27 cellular contexts compared by ENCODE assay signal in the genomic region with DNA sequence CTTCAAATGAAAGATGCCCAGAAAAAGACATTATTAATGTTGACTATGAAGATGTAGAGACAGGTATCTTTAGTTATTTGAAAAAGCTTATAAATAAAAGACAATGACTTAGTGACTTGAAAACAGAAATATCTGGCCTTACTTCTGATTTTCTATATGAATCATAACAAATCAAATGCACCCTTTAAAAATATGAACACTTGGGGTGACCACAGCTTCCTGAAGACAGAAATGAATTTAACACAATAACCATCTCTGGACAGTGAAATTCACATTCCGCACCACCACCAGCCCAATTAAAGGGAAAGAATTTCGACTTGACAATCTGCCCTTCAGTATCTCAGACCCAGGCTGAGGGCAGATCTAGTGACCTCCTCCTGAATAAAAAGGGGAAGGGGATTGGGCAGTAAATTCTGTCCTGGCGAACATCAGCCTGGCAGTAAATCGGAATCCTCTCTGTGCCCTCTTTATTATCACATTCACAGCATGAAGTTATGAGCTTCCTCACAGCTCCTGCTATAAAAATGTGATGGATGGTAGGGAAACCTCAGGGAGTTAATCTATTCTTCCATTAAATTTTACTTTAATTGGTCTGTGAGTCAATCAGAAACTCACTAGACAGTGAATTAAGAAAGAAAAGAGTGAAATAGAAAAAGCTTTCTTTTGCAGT.
A peak's percentile ranks its signal among the peaks of the same experiment; 100 is the strongest.
DNase-seq lines count a peak whose midpoint lies in the region; ATAC-seq, FAIRE-seq and TF ChIP-seq lines count a peak whose summit lies in the region.
"Had no signal": no experiment of that assay in that cellular context is flagged by ENCODE, and none has a peak within 500 bp of the region (broad histone marks: within the 10 kb centered on the region; RNA-seq: fewer than 3 reads in every experiment).

No MANE protein-coding gene starts in this region.

- no peak overlapping the region for H3K23ac ChIP-seq in mesenchymal stem cell (ENCODE audit: low read length in 2 of 2)

- no peak overlapping the region for H2AK5ac ChIP-seq in mesenchymal stem cell (ENCODE audit: low read length, severe bottlenecking)

- H3K4me3 ChIP-seq in SJSA1 (no peak overlapping the region), mesenchymal stem cell (ENCODE audit: insufficient read depth in 1 of 2, low read depth in 1 of 2, low read length in 2 of 2) (no peak overlapping the region)
- H3K4me3 ChIP-seq: ovary, SJCRH30, thyroid gland had no signal

- peak overlapping the region in 1 of 2 experiments; percentile 62 for H3K18ac ChIP-seq in mesenchymal stem cell (ENCODE audit: low read depth in 1 of 2, low read length in 2 of 2)

- no peak overlapping the region for H3K14ac ChIP-seq in mesenchymal stem cell (ENCODE audit: low read length in 2 of 2)

- H3K9me3 ChIP-seq in SJSA1 (replicated peaks): no peaks in the 10 kb centered on the region
- no peaks in the 10 kb centered on the region for H3K9me3 ChIP-seq in mesenchymal stem cell (ENCODE audit: control insufficient read depth, low read length)
- H3K9me3 ChIP-seq: ovary, SJCRH30, thyroid gland had no signal

- H3K4me1 ChIP-seq in SJSA1 (replicated peaks): peaks cover 76% of the 10 kb centered on the region
- peaks cover 5% of the 10 kb centered on the region for H3K4me1 ChIP-seq in mesenchymal stem cell (ENCODE audit: control insufficient read depth, insufficient read depth, low read depth, low read length)

- no peak for FAIRE-seq in D721Med (lab: Jason Lieb, UNC)
- FAIRE-seq: islet of Langerhans, RCC 7860, small intestine had no signal

- H2BK5ac ChIP-seq in mesenchymal stem cell (ENCODE audit: low read depth, low read length, poor library complexity, severe bottlenecking): no peak overlapping the region

- H3K4ac ChIP-seq in mesenchymal stem cell (ENCODE audit: low read depth in 1 of 2, low read length in 2 of 2): no peak overlapping the region

- no peaks in the 10 kb centered on the region for H3K36me3 ChIP-seq in SJSA1
- no peaks in the 10 kb centered on the region for H3K36me3 ChIP-seq in mesenchymal stem cell (ENCODE audit: control insufficient read depth in 1 of 2, insufficient read depth in 2 of 2, low read depth in 1 of 2, low read length in 2 of 2)
- H3K36me3 ChIP-seq: ovary, SJCRH30, thyroid gland had no signal

- no peak overlapping the region for H4K91ac ChIP-seq in mesenchymal stem cell (ENCODE audit: low read length)

- ATAC-seq in HG03521 (IDR thresholded peaks at IDR 0.05; ENCODE audit: unreplicated experiment) (no peak), GM19324 (IDR thresholded peaks at IDR 0.05; ENCODE audit: low FRiP score, unreplicated experiment) (no peak)
- ATAC-seq: activated naive CD8-positive, alpha-beta T cell treated with anti-CD3 and anti-CD28 coated beads, Interleukin-2, amount 50 U/mL, for 24 hours; left ventricle myocardium superior; naive thymus-derived CD4-positive, alpha-beta T cell; stimulated activated naive CD8-positive, alpha-beta T cell treated with anti-CD3 and anti-CD28 coated beads, Interleukin-15, amount 100 ng/mL, for 72 hours; T-cell had no signal

- WGBS in mesenchymal stem cell: 88% methylated on average over 1 of the region's 4 CpGs

- peak overlapping the region in 1 of 2 experiments; percentile 89 for H2BK12ac ChIP-seq in mesenchymal stem cell (ENCODE audit: low read length in 2 of 2)

- no peaks in the 10 kb centered on the region for H3K79me1 ChIP-seq in mesenchymal stem cell (replicated peaks; ENCODE audit: low read length, poor library complexity, severe bottlenecking)

- H2BK15ac ChIP-seq in mesenchymal stem cell (ENCODE audit: low read depth, poor library complexity, severe bottlenecking): peak overlapping the region; percentile 26

- H3K27me3 ChIP-seq in SJSA1 (replicated peaks) (no peaks in the 10 kb centered on the region), mesenchymal stem cell (ENCODE audit: control insufficient read depth in 1 of 2, insufficient read depth in 1 of 2, low read length in 2 of 2) (no peaks in the 10 kb centered on the region)
- H3K27me3 ChIP-seq: ovary, SJCRH30, thyroid gland had no signal

- DNase-seq in A172 (ENCODE audit: low spot score): peak; percentile 81
- DNase-seq in GM20000 (ENCODE audit: low spot score): peak; percentile 9
- no peak for DNase-seq in SJSA1 (ENCODE audit: low read depth in 1 of 2, low spot score in 2 of 2)
- no peak for DNase-seq in mesenchymal stem cell
- no peak for DNase-seq in cerebellar cortex (ENCODE audit: low spot score)
- DNase-seq in D721Med (ENCODE audit: insufficient read length, low spot score): no peak
- DNase-seq: ACHN; activated CD4-positive, alpha-beta T cell treated with anti-CD3 and anti-CD28 coated beads, Interleukin-2, amount 50 U/mL, for 48 hours; activated effector memory CD4-positive, alpha-beta T cell treated with Interleukin-2 at 50 U/mL for 16 hours; activated naive CD8-positive, alpha-beta T cell treated with anti-CD3 and anti-CD28 coated beads, Interleukin-2, amount 50 U/mL, for 24 hours; GDM1; left ventricle myocardium superior; midbrain; naive thymus-derived CD4-positive, alpha-beta T cell; NCI-H1694; NCI-H524 treated with DMSO at 0.1 percent for 48 hours; ovary; SJCRH30; small intestine; stimulated activated naive CD8-positive, alpha-beta T cell treated with anti-CD3 and anti-CD28 coated beads, Interleukin-15, amount 100 ng/mL, for 72 hours; T-cell; thyroid gland had no signal

- no peak overlapping the region for H2AFZ ChIP-seq in mesenchymal stem cell (ENCODE audit: low read depth, low read length)

- peak overlapping the region; percentile 7 for H4K8ac ChIP-seq in mesenchymal stem cell (ENCODE audit: low read length)

- H3K27ac ChIP-seq in SJSA1 (peak overlapping the region; percentile 95; the same call in 1 of the 2 replicates), mesenchymal stem cell (ENCODE audit: low read length, poor library complexity, severe bottlenecking) (no peak overlapping the region)
- H3K27ac ChIP-seq: epithelial cell of prostate, ovary, SJCRH30, thyroid gland had no signal

- no peak overlapping the region for H3K4me2 ChIP-seq in mesenchymal stem cell (ENCODE audit: low read length, poor library complexity, severe bottlenecking)

- H2BK120ac ChIP-seq in mesenchymal stem cell (ENCODE audit: low read depth, low read length): no peak overlapping the region

- peak overlapping the region; percentile 40 for H3K9ac ChIP-seq in mesenchymal stem cell (ENCODE audit: low read length)

- TF ChIP-seq CTCF in GM20000 (IDR thresholded peaks at IDR 0.05; ENCODE audit: extremely low read depth, missing control alignments) (no peak), D721Med (IDR thresholded peaks at IDR 0.05; ENCODE audit: insufficient read depth, missing control alignments) (no peak)

Comparison
In these comparisons a context has a peak if more than half of its experiments do, and no peak if none do; other contexts are left out.
1. DNase-seq: peak in A172 (single experiment) and GM20000 (single experiment); none in SJSA1 (0 of 2), mesenchymal stem cell (single experiment), cerebellar cortex (single experiment) and D721Med (single experiment).